In the genomic region with DNA sequence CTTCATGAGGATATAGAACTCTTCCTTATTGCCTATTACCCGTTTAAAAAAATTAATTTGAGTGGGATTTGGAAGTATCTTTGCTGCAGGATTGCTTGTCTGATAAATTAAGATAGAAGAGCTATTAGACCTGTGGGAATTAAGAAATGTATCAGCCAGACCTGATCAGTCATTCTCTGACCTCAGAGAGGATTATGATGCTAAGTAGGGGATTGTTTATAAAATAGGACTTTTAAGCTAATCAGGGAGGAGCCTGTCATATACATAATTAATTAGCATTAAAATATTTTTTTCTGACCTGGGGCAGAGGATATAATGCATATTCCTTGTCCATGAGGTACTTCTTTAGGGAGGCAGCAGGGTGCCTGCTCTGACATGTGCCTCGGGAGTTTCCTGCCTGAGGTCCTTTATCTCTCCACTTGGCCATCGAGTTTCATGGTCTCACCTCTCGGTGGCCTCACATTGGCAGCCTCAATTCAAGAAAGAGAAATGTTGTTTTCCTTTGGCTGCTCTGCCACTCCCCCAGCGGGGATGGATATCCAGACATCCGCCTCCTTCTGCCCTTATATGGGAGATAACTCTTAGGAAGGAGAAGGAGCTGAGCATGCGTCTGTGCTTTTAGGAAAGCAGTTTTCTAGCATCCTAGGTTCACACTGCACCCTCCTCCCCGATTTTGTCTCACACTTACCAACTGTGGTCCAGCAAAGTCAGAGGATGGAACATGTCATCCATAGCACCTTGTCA, we compare ENCODE assay signal across 8 cellular contexts. TPM values are rescaled to one million over a fixed set of nuclear protein-coding genes. Genes with fewer than 3 reads are reported as not detected.
DNase-seq lines count a peak whose midpoint lies in the region; ATAC-seq and TF ChIP-seq lines count a peak whose summit lies in the region.

No MANE protein-coding gene starts in this region.

- H3K27me3 ChIP-seq in PC-9 (ENCODE audit: insufficient read depth, low read depth), result 0 out of 2 replicates have a peak, but pooled peaks cover 12% of the 10 kb centered on the region
- no peaks in the 10 kb centered on the region for H3K27me3 ChIP-seq in stomach smooth muscle (ENCODE audit: control insufficient read depth in 1 of 2, insufficient read depth in 2 of 2, low read length in 2 of 2)

- no peaks in the 10 kb centered on the region for H3K79me2 ChIP-seq in PC-9 (ENCODE audit: low read depth)

- peak overlapping the region; percentile 69 for H3K4me3 Mint-ChIP-seq in dendritic cell treated with granulocyte-macrophage colony-stimulating factor and Interleukin-4, amounts not matched to agents 40 ng/mL and 50 ng/mL, for 4 days

- POLR2A ChIA-PET in PC-9 (lab: Charles Lee; ENCODE audit: unreplicated experiment), result no interaction called here

- peaks cover 29% of the 10 kb centered on the region for H3K27me3 Mint-ChIP-seq in dendritic cell treated with granulocyte-macrophage colony-stimulating factor and Interleukin-4, amounts not matched to agents 40 ng/mL and 50 ng/mL, for 4 days

- 0 out of 2 replicates have a peak, but pooled peaks cover under 1% of the 10 kb centered on the region for H3K4me1 ChIP-seq in PC-9 (replicated peaks; ENCODE audit: insufficient read depth)
- H3K4me1 ChIP-seq in stomach smooth muscle (ENCODE audit: control insufficient read depth, insufficient read depth, low read length), result peaks cover 51% of the 10 kb centered on the region

- CTCF ChIA-PET in PC-9 (lab: Charles Lee), result no interaction called here

- DNase-seq in ELF-1 (ENCODE audit: low read depth, low spot score), result peak; percentile 87
- no peak for DNase-seq in PC-9
- DNase-seq in left kidney (ENCODE audit: low read depth, low spot score), result peak; percentile 94
- no peak for DNase-seq in DMS53 (lab: John Stamatoyannopoulos, UW)
- DNase-seq in NOMO-1 treated with dmso at 0.1 percent for 144 hours (lab: John Stamatoyannopoulos, UW; ENCODE audit: unreplicated experiment), result no peak

- intact Hi-C loops in PC-9 (cut with micrococcal nuclease; ENCODE audit: unreplicated experiment), result no loop called here
- intact Hi-C loops in dendritic cell treated with granulocyte-macrophage colony-stimulating factor and Interleukin-4, amounts not matched to agents 40 ng/mL and 50 ng/mL, for 4 days (cut with micrococcal nuclease), result no loop called here

- peak overlapping the region; percentile 90 to 93 for H3K9ac ChIP-seq in stomach smooth muscle (ENCODE audit: low read length in 2 of 2)

- no peaks in the 10 kb centered on the region for H3K36me3 Mint-ChIP-seq in dendritic cell treated with granulocyte-macrophage colony-stimulating factor and Interleukin-4, amounts not matched to agents 40 ng/mL and 50 ng/mL, for 4 days (ENCODE audit: low read depth)

- peak overlapping the region; percentile 80; the same call in 1 of the 2 replicates for H3K4me2 ChIP-seq in PC-9

- H2AFZ ChIP-seq in PC-9, result no peak overlapping the region

- H3K27ac Mint-ChIP-seq in dendritic cell treated with granulocyte-macrophage colony-stimulating factor and Interleukin-4, amounts not matched to agents 40 ng/mL and 50 ng/mL, for 4 days, result no peak overlapping the region

- peaks cover 7% of the 10 kb centered on the region for H3K4me1 Mint-ChIP-seq in dendritic cell treated with granulocyte-macrophage colony-stimulating factor and Interleukin-4, amounts not matched to agents 40 ng/mL and 50 ng/mL, for 4 days (ENCODE audit: low read depth)

- no peak for TF ChIP-seq CTCF in PC-9 (conservative IDR thresholded peaks at IDR 0.05)

- H4K20me1 ChIP-seq in PC-9 (ENCODE audit: insufficient read depth), result no peaks in the 10 kb centered on the region

- 0 out of 2 replicates have a peak overlapping the region, but pooled peaks have one; percentile 43 for H3K4me3 ChIP-seq in PC-9
- H3K4me3 ChIP-seq in stomach smooth muscle (ENCODE audit: low read length in 2 of 2), result peak overlapping the region; percentile 73 to 96

- H3K27ac ChIP-seq in PC-9, result no peak overlapping the region
- peak overlapping the region; percentile 97 for H3K27ac ChIP-seq in stomach smooth muscle (ENCODE audit: low read length)

- ATAC-seq in GM19328 (IDR thresholded peaks at IDR 0.05; ENCODE audit: unreplicated experiment), result no peak

- no peaks in the 10 kb centered on the region for H3K9me3 Mint-ChIP-seq in dendritic cell treated with granulocyte-macrophage colony-stimulating factor and Interleukin-4, amounts not matched to agents 40 ng/mL and 50 ng/mL, for 4 days

- H3K9me2 ChIP-seq in PC-9 (ENCODE audit: insufficient read depth), result no peaks in the 10 kb centered on the region

- H3K9me3 ChIP-seq in PC-9 (ENCODE audit: insufficient read depth, low read depth) (no peaks in the 10 kb centered on the region), stomach smooth muscle (ENCODE audit: control insufficient read depth in 2 of 2, low read length in 2 of 2) (no peaks in the 10 kb centered on the region)

- H3F3A ChIP-seq in PC-9 (ENCODE audit: insufficient read depth, low read depth), result no peaks in the 10 kb centered on the region; the same call in 1 of the 2 replicates

- BruUV-seq in PC-9 (replicated peaks; lab: Mats Ljungman, UMichigan), result no TSS peak

- no peaks in the 10 kb centered on the region for H3K36me3 ChIP-seq in PC-9 (ENCODE audit: low read depth)
- H3K36me3 ChIP-seq in stomach smooth muscle (ENCODE audit: control insufficient read depth in 2 of 2, insufficient read depth in 2 of 2, low read length in 2 of 2), result peaks cover 14 to 25% of the 10 kb centered on the region in 2 donors

RNA-seq across cellular contexts. Expression of gene DIXDC1, which starts 41.1 kb away (rescaled TPM):
- total RNA-seq in PC-9 (2021), result 4.4 and 4.9 TPM in 2 replicates

RNA-seq across cellular contexts. Expression of gene DLAT, which starts 47.0 kb away (rescaled TPM):
- total RNA-seq in PC-9 (2021), result 27.8 and 44.9 TPM in 2 replicates

RNA-seq across cellular contexts. Expression of gene C11orf52, which starts 59.5 kb away (rescaled TPM):
- 2.9 and 6.4 TPM in 2 replicates for total RNA-seq in PC-9 (2021)

Comparison
In these comparisons a context has a peak if more than half of its experiments do, and no peak if none do; other contexts are left out.
1. DNase-seq: peak in ELF-1 (single experiment) and left kidney (single experiment); none in PC-9 (0 of 2), DMS53 (single experiment) and NOMO-1 treated with dmso at 0.1 percent for 144 hours (single experiment).